ENCODE assay signal across 10 cellular contexts in the genomic region with DNA sequence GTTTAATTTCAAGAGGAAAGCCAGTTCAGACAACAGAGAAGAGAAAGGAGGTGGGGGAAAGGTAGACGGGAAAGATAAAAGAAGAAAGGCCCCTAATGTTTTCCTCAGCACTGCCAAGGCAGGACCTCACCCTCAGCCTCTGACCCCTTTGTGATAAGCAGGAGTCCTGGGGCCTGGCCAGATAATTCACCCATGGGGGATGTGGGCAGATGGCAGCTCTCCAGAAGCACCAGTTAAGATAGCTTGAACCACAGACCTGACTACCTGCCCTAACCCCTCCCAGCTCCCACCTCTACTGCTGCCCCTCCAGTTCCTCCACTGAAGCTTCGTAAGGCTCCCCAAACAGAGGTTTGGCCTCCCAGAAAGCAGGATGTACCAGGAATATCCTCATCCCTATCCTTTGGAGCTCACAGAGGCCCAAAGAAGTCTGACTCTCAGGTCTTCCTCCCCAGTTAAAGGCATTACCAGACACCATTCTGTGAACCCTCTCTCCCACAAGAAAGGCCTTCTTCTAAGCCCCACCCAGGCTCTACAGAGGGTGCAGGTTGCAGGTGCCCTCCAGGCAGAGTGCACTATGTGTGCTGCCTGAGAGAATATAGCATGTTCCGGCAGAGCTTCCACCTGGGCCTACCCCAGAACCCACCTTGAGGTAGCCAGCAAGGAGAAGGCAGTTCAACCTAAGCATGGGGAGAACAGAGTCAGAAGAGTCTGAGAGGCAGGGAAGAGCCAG. TPM values are rescaled to one million over a fixed set of nuclear protein-coding genes. Genes with fewer than 3 reads are reported as not detected.
DNase-seq lines count a peak whose midpoint lies in the region; ATAC-seq and TF ChIP-seq lines count a peak whose summit lies in the region.
"Had no signal": no experiment of that assay in that cellular context is flagged by ENCODE, and none has a peak within 500 bp of the region (broad histone marks: within the 10 kb centered on the region; RNA-seq: fewer than 3 reads in every experiment).

No MANE protein-coding gene starts in this region.

- H3K27ac Mint-ChIP-seq in CD4-positive, alpha-beta T cell: peak overlapping the region; percentile 76
- H3K27ac Mint-ChIP-seq in IgD-negative memory B cell (peak overlapping the region in 2 of 3 donors; percentile 52 to 92), natural killer cell (peak overlapping the region; percentile 36 to 75)
- H3K27ac Mint-ChIP-seq in activated naive CD8-positive, alpha-beta T cell treated with anti-CD3 and anti-CD28 coated beads, Interleukin-2, amount 10 ng/mL, durations not matched to agents 7 days and 5 days: peak overlapping the region; percentile 86

- in situ Hi-C loops in GM13977 (cut with MboI; ENCODE audit: low pct_unique_long_range_greater_than_20kb, low sequenced_read_pairs, unreplicated experiment): no loop called here

- POLR2A ChIA-PET in CD4-positive, alpha-beta T cell (lab: Charles Lee): interaction anchor here (0.6 to 8.3 kb wide), 9 partner anchors 9 to 736 kb away, joined by 3 to 89 read pairs (median 5); partner anchors contain the start of genes CHTOP, ILF2, JTB and SNAPIN
- POLR2A ChIA-PET in activated naive CD8-positive, alpha-beta T cell treated with anti-CD3 and anti-CD28 coated beads, Interleukin-2, amount 10 ng/mL, durations not matched to agents 7 days and 5 days (lab: Charles Lee): interaction anchor here (0.6 to 5.8 kb wide), 8 partner anchors 9 to 1324 kb away, joined by 3 to 44 read pairs (median 4); partner anchors contain the start of gene CHTOP

- peak; percentile 94 for ATAC-seq in CD4-positive, alpha-beta T cell (ENCODE audit: poor library complexity)
- ATAC-seq in activated naive CD8-positive, alpha-beta T cell treated with anti-CD3 and anti-CD28 coated beads, Interleukin-2, amount 10 ng/mL, durations not matched to agents 7 days and 5 days (ENCODE audit: low read depth): peak; percentile 81
- ATAC-seq in natural killer cell: peak in 1 of 3 donors; percentile 11
- ATAC-seq in GM18519 (IDR thresholded peaks at IDR 0.05; ENCODE audit: low FRiP score, unreplicated experiment): no peak

- no peaks in the 10 kb centered on the region for H3K9me3 ChIP-seq in CD4-positive, alpha-beta T cell (ENCODE audit: control insufficient read depth, low read length)

- no peaks in the 10 kb centered on the region for H3K9me3 Mint-ChIP-seq in CD4-positive, alpha-beta T cell
- H3K9me3 Mint-ChIP-seq in IgD-negative memory B cell (no peaks in the 10 kb centered on the region), natural killer cell (no peaks in the 10 kb centered on the region)
- no peaks in the 10 kb centered on the region for H3K9me3 Mint-ChIP-seq in activated naive CD8-positive, alpha-beta T cell treated with anti-CD3 and anti-CD28 coated beads, Interleukin-2, amount 10 ng/mL, durations not matched to agents 7 days and 5 days

- H3K4me1 Mint-ChIP-seq in CD4-positive, alpha-beta T cell (ENCODE audit: low read depth): peaks cover 52% of the 10 kb centered on the region
- H3K4me1 Mint-ChIP-seq in IgD-negative memory B cell (peaks cover 2 to 7% (median 7%) of the 10 kb centered on the region in 3 donors), natural killer cell (peaks cover 30 to 43% of the 10 kb centered on the region in 2 donors)
- H3K4me1 Mint-ChIP-seq in activated naive CD8-positive, alpha-beta T cell treated with anti-CD3 and anti-CD28 coated beads, Interleukin-2, amount 10 ng/mL, durations not matched to agents 7 days and 5 days: peaks cover 30% of the 10 kb centered on the region

- intact Hi-C loops in CD4-positive, alpha-beta T cell (cut with DNase I, micrococcal nuclease): loop anchor here in 1 of 2 experiments (2.0 kb wide), 1 partner anchor 15 kb away; the partner anchor contains the start of gene CHTOP
- intact Hi-C loops in natural killer cell (cut with micrococcal nuclease): no loop called here

- no peaks in the 10 kb centered on the region for H3K27me3 Mint-ChIP-seq in CD4-positive, alpha-beta T cell
- H3K27me3 Mint-ChIP-seq in IgD-negative memory B cell (no peaks in the 10 kb centered on the region), natural killer cell (ENCODE audit: low read depth in 2 of 2) (no peaks in the 10 kb centered on the region)
- no peaks in the 10 kb centered on the region for H3K27me3 Mint-ChIP-seq in activated naive CD8-positive, alpha-beta T cell treated with anti-CD3 and anti-CD28 coated beads, Interleukin-2, amount 10 ng/mL, durations not matched to agents 7 days and 5 days

- peaks cover 32% of the 10 kb centered on the region for H3K36me3 Mint-ChIP-seq in CD4-positive, alpha-beta T cell (ENCODE audit: low read depth)
- H3K36me3 Mint-ChIP-seq in IgD-negative memory B cell: peaks cover 3% of the 10 kb centered on the region
- H3K36me3 Mint-ChIP-seq in activated naive CD8-positive, alpha-beta T cell treated with anti-CD3 and anti-CD28 coated beads, Interleukin-2, amount 10 ng/mL, durations not matched to agents 7 days and 5 days: peaks cover 23% of the 10 kb centered on the region
- peaks cover 16% of the 10 kb centered on the region for H3K36me3 Mint-ChIP-seq in natural killer cell

- CTCF ChIA-PET in CD4-positive, alpha-beta T cell (lab: Charles Lee): interaction anchor here (0.7 to 1.4 kb wide), 2 partner anchors 9 to 116 kb away, joined by 3 read pairs; no protein-coding TSS in a partner anchor

- H3K4me3 Mint-ChIP-seq in CD4-positive, alpha-beta T cell: peak overlapping the region; percentile 76
- H3K4me3 Mint-ChIP-seq in IgD-negative memory B cell: no peak overlapping the region
- peak overlapping the region; percentile 17 for H3K4me3 Mint-ChIP-seq in activated naive CD8-positive, alpha-beta T cell treated with anti-CD3 and anti-CD28 coated beads, Interleukin-2, amount 10 ng/mL, durations not matched to agents 7 days and 5 days
- H3K4me3 Mint-ChIP-seq in natural killer cell: no peak overlapping the region

- H3K27ac ChIP-seq in CD4-positive, alpha-beta T cell (ENCODE audit: low read depth, low read length): peak overlapping the region; percentile 14

- no peaks in the 10 kb centered on the region for H3K27me3 ChIP-seq in CD4-positive, alpha-beta T cell (ENCODE audit: control insufficient read depth, insufficient read depth, low read length)

- no peak for TF ChIP-seq CTCF in CD4-positive, alpha-beta T cell (IDR thresholded peaks at IDR 0.05)
- TF ChIP-seq CTCF in natural killer cell (IDR thresholded peaks at IDR 0.05): no peak
- no peak for TF ChIP-seq CTCF in GM10266 (IDR thresholded peaks at IDR 0.05; ENCODE audit: control insufficient read depth, insufficient read depth, low read depth, missing control alignments)
- TF ChIP-seq CTCF in GM13977 (IDR thresholded peaks at IDR 0.05; ENCODE audit: extremely low read depth, insufficient read depth, missing control alignments): no peak

- DNase-seq in CD4-positive, alpha-beta T cell: peak in 5 of 10 experiments; percentile 10 to 33 (median 29)
- peak; percentile 35 for DNase-seq in activated naive CD8-positive, alpha-beta T cell treated with anti-CD3 and anti-CD28 coated beads, Interleukin-2, amount 10 ng/mL, durations not matched to agents 7 days and 5 days
- no peak for DNase-seq in natural killer cell
- DNase-seq in GM10266 (ENCODE audit: extremely low spot score): no peak
- no peak for DNase-seq in NCI-H1417 treated with DMSO at 0.1 percent for 48 hours (lab: John Stamatoyannopoulos, UW)
- no peak for DNase-seq in GM13977 (ENCODE audit: low spot score)
- DNase-seq: DMS79 had no signal

RNA-seq across cellular contexts. Expression of gene SNAPIN, which starts 9.2 kb away (rescaled TPM):
- 1 to 10 TPM; 7.2 to 7.3 TPM for total RNA-seq in CD4-positive, alpha-beta T cell
- polyA plus RNA-seq in IgD-negative memory B cell: 74.5 TPM
- total RNA-seq in activated naive CD8-positive, alpha-beta T cell treated with anti-CD3 and anti-CD28 coated beads, Interleukin-2, amount 10 ng/mL, durations not matched to agents 7 days and 5 days: 10 to 100 TPM; 37.9 TPM
- 10 to 100 TPM; 21.0 to 25.5 (median 23.5) TPM for total RNA-seq in natural killer cell

RNA-seq across cellular contexts. Expression of gene CHTOP, which starts 15.4 kb away (rescaled TPM):
- total RNA-seq in CD4-positive, alpha-beta T cell: 100 to 1,000 TPM in 1 of 2 experiments, 10 to 100 TPM in 1; 97.1 to 102 TPM
- 78.6 TPM for polyA plus RNA-seq in IgD-negative memory B cell
- 100 to 1,000 TPM in 1 of 2 experiments, 10 to 100 TPM in 1; 98.1 to 105 TPM for total RNA-seq in activated naive CD8-positive, alpha-beta T cell treated with anti-CD3 and anti-CD28 coated beads, Interleukin-2, amount 10 ng/mL, durations not matched to agents 7 days and 5 days
- total RNA-seq in natural killer cell: 100 to 1,000 TPM in 2 of 3 donors, 10 to 100 TPM in 1; 94.7 to 110 (median 106) TPM

RNA-seq across cellular contexts. Expression of gene S100A1, which starts 21.1 kb away (rescaled TPM):
- not detected for total RNA-seq in CD4-positive, alpha-beta T cell
- polyA plus RNA-seq in IgD-negative memory B cell: not detected
- total RNA-seq in activated naive CD8-positive, alpha-beta T cell treated with anti-CD3 and anti-CD28 coated beads, Interleukin-2, amount 10 ng/mL, durations not matched to agents 7 days and 5 days: not detected
- not detected for total RNA-seq in natural killer cell
- total RNA-seq: pulmonary artery endothelial cell had no signal

RNA-seq across cellular contexts. Expression of gene ILF2, which starts 21.5 kb away (rescaled TPM):
- 100 to 1,000 TPM; 140 to 147 TPM for total RNA-seq in CD4-positive, alpha-beta T cell
- polyA plus RNA-seq in IgD-negative memory B cell: 106 TPM
- 100 to 1,000 TPM; 141 to 142 TPM for total RNA-seq in activated naive CD8-positive, alpha-beta T cell treated with anti-CD3 and anti-CD28 coated beads, Interleukin-2, amount 10 ng/mL, durations not matched to agents 7 days and 5 days
- total RNA-seq in natural killer cell: 100 to 1,000 TPM in 2 of 3 donors, 10 to 100 TPM in 1; 97.6 to 134 (median 110) TPM

RNA-seq across cellular contexts. Expression of gene S100A13, which starts 22.0 kb away (rescaled TPM):
- total RNA-seq in CD4-positive, alpha-beta T cell: 1 to 10 TPM; 2.1 to 2.8 TPM
- 3.0 TPM for polyA plus RNA-seq in IgD-negative memory B cell
- total RNA-seq in activated naive CD8-positive, alpha-beta T cell treated with anti-CD3 and anti-CD28 coated beads, Interleukin-2, amount 10 ng/mL, durations not matched to agents 7 days and 5 days: 1 to 10 TPM; 4.8 to 5.3 TPM
- total RNA-seq in natural killer cell: 1 to 10 TPM; 4.0 to 5.8 (median 4.1) TPM

Comparison
In these comparisons a context has a peak if more than half of its experiments do, and no peak if none do; other contexts are left out.
1. H3K4me3 Mint-ChIP-seq: peak in CD4-positive, alpha-beta T cell (single experiment) and activated naive CD8-positive, alpha-beta T cell treated with anti-CD3 and anti-CD28 coated beads, Interleukin-2, amount 10 ng/mL, durations not matched to agents 7 days and 5 days (single experiment); none in IgD-negative memory B cell (0 of 4) and natural killer cell (single experiment).
2. Peak in every context shown above with its lines, with median percentiles within 50 percentile points of each other: H3K27ac Mint-ChIP-seq.